Comparison of ENCODE assay signal across 8 cellular contexts in genomic region chr17:29569245-29569950, GRCh38. TPM values are rescaled to one million over a fixed set of nuclear protein-coding genes. Genes with fewer than 3 reads are reported as not detected.
DNase-seq lines count a peak whose midpoint lies in the region; ATAC-seq and TF ChIP-seq lines count a peak whose summit lies in the region.

No MANE protein-coding gene starts in this region.

- H3K36me3 Mint-ChIP-seq in activated T-cell treated with anti-CD3 and anti-CD28 coated beads, Interleukin-2, amount 50 U/mL, for 24 hours (ENCODE audit: low read depth): peaks cover 33% of the 10 kb centered on the region
- peaks cover 23% of the 10 kb centered on the region for H3K36me3 Mint-ChIP-seq in activated T-helper 17 cell treated with anti-CD3 and anti-CD28 coated beads, Interleukin-2, amount 50 U/mL, for 72 hours (ENCODE audit: low read depth)
- no peaks in the 10 kb centered on the region for H3K36me3 Mint-ChIP-seq in immature natural killer cell

- H3K27me3 ChIP-seq in stomach smooth muscle (ENCODE audit: control insufficient read depth in 1 of 2, insufficient read depth in 2 of 2, low read length in 2 of 2): no peaks in the 10 kb centered on the region

- H3K4me1 Mint-ChIP-seq in activated T-cell treated with anti-CD3 and anti-CD28 coated beads, Interleukin-2, amount 50 U/mL, for 24 hours (ENCODE audit: low read depth): peaks cover 42% of the 10 kb centered on the region
- peaks cover 9% of the 10 kb centered on the region for H3K4me1 Mint-ChIP-seq in activated T-helper 17 cell treated with anti-CD3 and anti-CD28 coated beads, Interleukin-2, amount 50 U/mL, for 72 hours
- H3K4me1 Mint-ChIP-seq in immature natural killer cell: peaks cover 23 to 30% of the 10 kb centered on the region in 2 donors

- no peak for ATAC-seq in activated T-helper 17 cell treated with anti-CD3 and anti-CD28 coated beads, Interleukin-2, amount 50 U/mL, for 72 hours (replicated peaks)
- ATAC-seq in HG03045 (IDR thresholded peaks at IDR 0.05; ENCODE audit: unreplicated experiment): no peak

- H3K27ac Mint-ChIP-seq in activated T-cell treated with anti-CD3 and anti-CD28 coated beads, Interleukin-2, amount 50 U/mL, for 24 hours: peak overlapping the region; percentile 55
- peak overlapping the region; percentile 75 for H3K27ac Mint-ChIP-seq in activated T-helper 17 cell treated with anti-CD3 and anti-CD28 coated beads, Interleukin-2, amount 50 U/mL, for 72 hours
- peak overlapping the region; percentile 60 to 85 (median 78) for H3K27ac Mint-ChIP-seq in immature natural killer cell

- POLR2A ChIA-PET in GM10248 (lab: Yijun Ruan, JAX): no interaction called here

- no peak for DNase-seq in activated T-cell treated with anti-CD3 and anti-CD28 coated beads, Interleukin-2, amount 50 U/mL, for 24 hours
- DNase-seq in activated T-cell treated with anti-CD3 and anti-CD28 coated beads for 4 hours (no peak), immature natural killer cell (no peak), GM10248 (ENCODE audit: extremely low spot score) (no peak), foreskin melanocyte (no peak)

- H3K27ac ChIP-seq in stomach smooth muscle (ENCODE audit: low read length): peak overlapping the region; percentile 76

- no peaks in the 10 kb centered on the region for H3K9me3 ChIP-seq in stomach smooth muscle (ENCODE audit: control insufficient read depth in 2 of 2, low read length in 2 of 2)

- peaks cover 44% of the 10 kb centered on the region for H3K4me1 ChIP-seq in stomach smooth muscle (ENCODE audit: control insufficient read depth, insufficient read depth, low read length)

- no peaks in the 10 kb centered on the region for H3K9me3 Mint-ChIP-seq in activated T-cell treated with anti-CD3 and anti-CD28 coated beads, Interleukin-2, amount 50 U/mL, for 24 hours
- no peaks in the 10 kb centered on the region for H3K9me3 Mint-ChIP-seq in activated T-helper 17 cell treated with anti-CD3 and anti-CD28 coated beads, Interleukin-2, amount 50 U/mL, for 72 hours
- H3K9me3 Mint-ChIP-seq in immature natural killer cell: no peaks in the 10 kb centered on the region

- peak overlapping the region; percentile 82 to 88 for H3K9ac ChIP-seq in stomach smooth muscle (ENCODE audit: low read length in 2 of 2)

- CTCF ChIA-PET in GM10248 (lab: Yijun Ruan, JAX): interaction anchor here (0.8 to 14.3 kb wide), 9 partner anchors 10 to 421 kb away, joined by 3 to 172 read pairs (median 6); no protein-coding TSS in a partner anchor

- no peaks in the 10 kb centered on the region for H3K27me3 Mint-ChIP-seq in activated T-cell treated with anti-CD3 and anti-CD28 coated beads, Interleukin-2, amount 50 U/mL, for 24 hours
- H3K27me3 Mint-ChIP-seq in activated T-helper 17 cell treated with anti-CD3 and anti-CD28 coated beads, Interleukin-2, amount 50 U/mL, for 72 hours: no peaks in the 10 kb centered on the region
- H3K27me3 Mint-ChIP-seq in immature natural killer cell (ENCODE audit: low read depth in 3 of 3): peaks cover 8 to 17% (median 12%) of the 10 kb centered on the region in 3 donors

- TF ChIP-seq CTCF in GM10248 (IDR thresholded peaks at IDR 0.05; ENCODE audit: control extremely low read depth, extremely low read depth, low read depth, missing control alignments): no peak

- H3K4me3 Mint-ChIP-seq in activated T-cell treated with anti-CD3 and anti-CD28 coated beads, Interleukin-2, amount 50 U/mL, for 24 hours: peak overlapping the region; percentile 81
- H3K4me3 Mint-ChIP-seq in activated T-helper 17 cell treated with anti-CD3 and anti-CD28 coated beads, Interleukin-2, amount 50 U/mL, for 72 hours: peak overlapping the region; percentile 96
- peak overlapping the region; percentile 75 to 89 (median 85) for H3K4me3 Mint-ChIP-seq in immature natural killer cell

- peak overlapping the region; percentile 47 to 87 for H3K4me3 ChIP-seq in stomach smooth muscle (ENCODE audit: low read length in 2 of 2)

- peaks cover 0 to 5% of the 10 kb centered on the region in 2 donors for H3K36me3 ChIP-seq in stomach smooth muscle (ENCODE audit: control insufficient read depth in 2 of 2, insufficient read depth in 2 of 2, low read length in 2 of 2)

RNA-seq across cellular contexts. Expression of gene TP53I13, which starts 0.9 kb away (rescaled TPM):
- total RNA-seq in activated T-helper 17 cell treated with anti-CD3 and anti-CD28 coated beads, Interleukin-2, amount 50 U/mL, for 72 hours: 10 to 100 TPM; 45.7 to 58.1 TPM
- 10 to 100 TPM; 41.6 to 50.5 (median 47.0) TPM for polyA plus RNA-seq in immature natural killer cell

RNA-seq across cellular contexts. Expression of gene ABHD15, which starts 2.6 kb away (rescaled TPM):
- total RNA-seq in activated T-helper 17 cell treated with anti-CD3 and anti-CD28 coated beads, Interleukin-2, amount 50 U/mL, for 72 hours: 10 to 100 TPM; 10.1 to 15.1 TPM
- 10 to 100 TPM; 31.6 to 36.7 (median 34.0) TPM for polyA plus RNA-seq in immature natural killer cell

RNA-seq across cellular contexts. Expression of gene GIT1, which starts 20.1 kb away (rescaled TPM):
- 10 to 100 TPM; 52.4 to 65.7 TPM for total RNA-seq in activated T-helper 17 cell treated with anti-CD3 and anti-CD28 coated beads, Interleukin-2, amount 50 U/mL, for 72 hours
- 1 to 10 TPM; 2.3 to 8.9 (median 5.1) TPM for polyA plus RNA-seq in immature natural killer cell

RNA-seq across cellular contexts. Expression of gene ANKRD13B, which starts 23.5 kb away (rescaled TPM):
- 10 to 100 TPM; 10.4 to 27.7 TPM for total RNA-seq in activated T-helper 17 cell treated with anti-CD3 and anti-CD28 coated beads, Interleukin-2, amount 50 U/mL, for 72 hours
- polyA plus RNA-seq in immature natural killer cell: under 1 TPM in 1 of 3 donors, not detected in 2; 0.18 TPM

RNA-seq across cellular contexts. Expression of gene CORO6, which starts 53.3 kb away (rescaled TPM):
- total RNA-seq in activated T-helper 17 cell treated with anti-CD3 and anti-CD28 coated beads, Interleukin-2, amount 50 U/mL, for 72 hours: 10 to 100 TPM in 1 of 2 donors, 1 to 10 TPM in 1; 2.5 to 12.0 TPM
- polyA plus RNA-seq in immature natural killer cell: 1 to 10 TPM in 1 of 3 donors, under 1 TPM in 2; 0.12 to 1.3 (median 0.38) TPM
